In the genomic region with DNA sequence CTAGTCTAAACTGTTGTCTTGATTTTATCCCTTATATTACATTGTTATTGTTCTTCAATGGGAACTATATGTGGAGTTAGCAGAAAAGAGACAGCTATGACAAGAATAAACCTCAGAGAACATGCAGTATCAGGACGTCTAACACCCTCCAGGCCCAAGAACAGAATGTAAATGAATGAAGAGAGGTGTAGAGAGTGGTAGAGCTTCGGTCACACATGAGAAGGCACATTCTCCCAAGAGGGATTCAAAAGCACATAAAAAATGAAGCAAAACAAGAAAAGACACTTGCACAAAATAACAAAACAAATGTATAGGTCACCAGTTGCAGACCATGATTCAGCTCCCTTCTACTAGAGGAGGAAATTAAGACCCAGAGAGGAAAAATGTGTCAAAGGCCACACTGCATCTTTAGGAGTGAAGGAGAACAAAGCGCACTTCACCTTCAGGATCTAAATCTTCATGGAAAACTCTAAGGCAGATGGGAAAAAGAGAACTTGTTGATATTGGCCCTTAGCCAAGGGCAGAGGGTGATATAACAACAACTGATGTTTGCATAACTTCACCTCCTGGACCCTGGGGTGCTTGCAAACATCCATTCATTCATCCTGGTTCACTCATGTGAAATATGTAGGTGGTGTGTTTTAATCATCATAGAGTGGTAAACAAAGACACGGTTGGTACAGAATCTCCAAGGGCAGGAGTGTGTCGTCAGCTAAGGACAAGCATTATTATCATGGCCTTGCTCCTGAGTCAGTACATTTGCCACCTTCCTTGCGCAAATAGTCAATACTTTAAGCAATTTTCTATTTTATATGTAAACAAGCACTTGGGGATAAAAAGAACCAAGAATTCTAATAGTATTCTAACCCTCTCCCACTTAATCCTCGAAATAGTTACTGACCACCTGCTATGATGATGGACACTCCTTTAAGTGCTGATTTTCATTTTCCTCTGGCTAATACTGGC, we compare ENCODE assay signal across 8 cellular contexts. TPM values are rescaled to one million over a fixed set of nuclear protein-coding genes. Genes with fewer than 3 reads are reported as not detected.
A peak's percentile ranks its signal among the peaks of the same experiment; 100 is the strongest.
DNase-seq lines count a peak whose midpoint lies in the region; ATAC-seq lines count a peak whose summit lies in the region.

No MANE protein-coding gene starts in this region.

- peak; percentile 17 for DNase-seq in RPMI7951 (ENCODE audit: low read depth)
- DNase-seq in cardiac septum (ENCODE audit: low spot score), result no peak
- no peak for DNase-seq in middle frontal gyrus (ENCODE audit: extremely low spot score, low spot score)
- DNase-seq in GDM1 (lab: John Stamatoyannopoulos, UW), result no peak
- no peak for DNase-seq in cerebellar nuclear complex (lab: John Stamatoyannopoulos, UW)

- no peaks in the 10 kb centered on the region for H3K36me3 ChIP-seq in muscle layer of duodenum (ENCODE audit: control insufficient read depth in 1 of 2, insufficient read depth in 2 of 2, low read length in 2 of 2)

- ATAC-seq in GM19395 (IDR thresholded peaks at IDR 0.05; ENCODE audit: unreplicated experiment), result peak; percentile 42
- peak; percentile 68 for ATAC-seq in HG03432 (IDR thresholded peaks at IDR 0.05; ENCODE audit: unreplicated experiment)

- H3K4me1 ChIP-seq in muscle layer of duodenum (ENCODE audit: control insufficient read depth in 1 of 2, insufficient read depth in 2 of 2, low read length in 2 of 2), result peaks cover 0 to 19% of the 10 kb centered on the region in 2 donors

- H3K4me3 ChIP-seq in muscle layer of duodenum (ENCODE audit: low read depth in 1 of 2, low read length in 2 of 2), result no peak overlapping the region

- intact Hi-C loops in cardiac septum (cut with DNase I), result no loop called here

- H3K9me3 ChIP-seq in muscle layer of duodenum (ENCODE audit: control insufficient read depth in 1 of 2, low read length in 2 of 2), result no peaks in the 10 kb centered on the region

- H3K27me3 ChIP-seq in muscle layer of duodenum (ENCODE audit: low read depth, low read length), result no peaks in the 10 kb centered on the region

- peak overlapping the region; percentile 18 for H3K27ac ChIP-seq in muscle layer of duodenum (ENCODE audit: low read length)

RNA-seq across cellular contexts. Expression of a gene that starts 8.8 kb away (rescaled TPM):
- total RNA-seq in RPMI7951 (2014; rRNA removed; shearing (Covaris generic)), result 1.2 and 1.4 TPM in 2 replicates
- total RNA-seq in cardiac septum, result 3.3 TPM
